In the genomic region with DNA sequence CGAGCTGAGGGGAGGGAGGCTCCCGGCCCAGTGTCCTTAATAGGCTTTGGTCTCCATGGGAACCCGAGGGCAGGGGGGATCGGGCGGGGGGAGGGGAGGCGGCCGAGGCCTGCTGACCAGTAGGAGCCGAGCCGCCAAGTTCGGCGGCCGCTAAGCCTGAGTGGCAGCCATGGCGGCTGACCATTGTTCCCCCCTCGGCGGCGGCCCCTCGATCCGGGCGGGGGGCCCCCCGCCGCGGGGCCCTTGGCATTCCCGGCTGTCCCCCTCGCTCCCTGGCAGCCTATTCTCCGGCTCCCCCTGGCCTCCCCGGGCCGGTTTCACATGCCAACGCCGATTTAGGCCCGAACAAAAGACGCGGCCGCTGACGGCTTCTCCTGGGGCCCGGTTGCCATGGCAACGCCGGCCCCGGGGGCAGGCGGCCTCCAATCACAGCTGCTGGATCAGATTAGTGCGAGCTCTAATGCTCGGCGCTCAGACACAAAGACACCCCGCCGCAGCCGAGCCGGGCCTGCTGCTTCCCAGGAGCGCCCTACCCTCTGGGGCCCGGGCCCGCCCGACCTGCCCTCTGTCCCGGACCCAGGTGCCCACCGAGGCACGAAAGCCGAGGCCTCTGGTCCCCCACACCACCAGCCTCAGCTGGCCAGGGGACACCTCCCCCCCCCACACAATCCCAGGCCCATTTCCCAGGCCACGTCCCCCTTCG, we compare ENCODE assay signal across 9 cellular contexts. TPM values are rescaled to one million over a fixed set of nuclear protein-coding genes. Genes with fewer than 3 reads are reported as not detected.
A peak's percentile ranks its signal among the peaks of the same experiment; 100 is the strongest.
DNase-seq lines count a peak whose midpoint lies in the region; ATAC-seq, FAIRE-seq and TF ChIP-seq lines count a peak whose summit lies in the region.
"Had no signal": no experiment of that assay in that cellular context is flagged by ENCODE, and none has a peak within 500 bp of the region (broad histone marks: within the 10 kb centered on the region; RNA-seq: fewer than 3 reads in every experiment).

No MANE protein-coding gene starts in this region.

- WGBS in K562 (ENCODE audit: insufficient coverage, low coverage, missing lambda C conversion rate): 4% methylated on average over 18 of the region's 56 CpGs
- no CpG with 5 or more reads among the region's 56 CpGs for WGBS in iPS DF 6.9 (ENCODE audit: insufficient coverage, insufficient read length)

- ATAC-seq in K562: peak; percentile 64

- H3K4me1 ChIP-seq in K562 (replicated peaks in 1 of 2; ENCODE audit: control insufficient read depth in 2 of 2, insufficient read depth in 2 of 2, low read length in 2 of 2): peaks cover 0 to 22% of the 10 kb centered on the region in 2 experiments; a peak in 3 of 5 replicates
- peaks cover 13% of the 10 kb centered on the region for H3K4me1 ChIP-seq in iPS DF 6.9 (ENCODE audit: control insufficient read depth, insufficient read depth, low read length)
- peaks cover 0 to 2% (median 0%) of the 10 kb centered on the region in 3 donors for H3K4me1 ChIP-seq in skeletal muscle tissue (ENCODE audit: control insufficient read depth in 3 of 3, insufficient read depth in 3 of 3, low read length in 3 of 3)

- CTCF ChIA-PET in K562 (lab: Yijun Ruan, JAX; ENCODE audit: low intra/inter-chr PET ratio): interaction anchor here (0.6 kb wide), 1 partner anchor 296 kb away, joined by 3 read pairs; no protein-coding TSS in a partner anchor

- H3K36me3 ChIP-seq in K562 (ENCODE audit: control insufficient read depth, insufficient read depth, low read length) (no peaks in the 10 kb centered on the region), iPS DF 6.9 (ENCODE audit: control insufficient read depth, insufficient read depth, low read length) (0 out of 2 replicates have a peak, but pooled peaks cover 6% of the 10 kb centered on the region), skeletal muscle tissue (ENCODE audit: control insufficient read depth in 3 of 3, insufficient read depth in 3 of 3, low read length in 3 of 3) (no peaks in the 10 kb centered on the region)

- TF ChIP-seq EP300 in K562 (IDR thresholded peaks at IDR 0.05; ENCODE audit: low read length): no peak

- no peak for TF ChIP-seq CTCF in K562 (IDR thresholded peaks at IDR 0.05 in 2 of 3, conservative IDR thresholded peaks at IDR 0.05 in 1 of 3; ENCODE audit: insufficient read depth in 2 of 3, low read depth in 1 of 3, low read length in 3 of 3)

- FAIRE-seq in K562 (lab: Jason Lieb, UNC): no peak
- FAIRE-seq: colon had no signal

- no peak for TF ChIP-seq POLR2A in K562 (conservative IDR thresholded peaks at IDR 0.05)

- H3K79me2 ChIP-seq in K562 (ENCODE audit: control insufficient read depth, insufficient read depth, low read length): no peaks in the 10 kb centered on the region

- H3K9me3 ChIP-seq in K562 (replicated peaks; ENCODE audit: control insufficient read depth, insufficient read depth, low read depth, low read length) (no peaks in the 10 kb centered on the region), iPS DF 6.9 (ENCODE audit: control insufficient read depth, insufficient read depth, low read length) (no peaks in the 10 kb centered on the region), skeletal muscle tissue (ENCODE audit: control insufficient read depth in 3 of 3, low read length in 3 of 3) (no peaks in the 10 kb centered on the region)

- H3K9me1 ChIP-seq in K562 (ENCODE audit: control insufficient read depth, insufficient read depth, low read length): peaks cover 3% of the 10 kb centered on the region

- H3K27me3 ChIP-seq in K562 (ENCODE audit: control insufficient read depth in 2 of 2, insufficient read depth in 2 of 2, low read length in 2 of 2) (peaks cover 35 to 76% of the 10 kb centered on the region in 2 experiments), iPS DF 6.9 (ENCODE audit: control insufficient read depth, insufficient read depth, low read length) (no peaks in the 10 kb centered on the region), skeletal muscle tissue (ENCODE audit: control insufficient read depth in 3 of 3, insufficient read depth in 3 of 3, low read length in 3 of 3) (peaks cover 3 to 44% (median 31%) of the 10 kb centered on the region in 3 donors)

- H3K4me3 ChIP-seq in K562 (no peak overlapping the region), iPS DF 6.9 (ENCODE audit: low read length) (peak overlapping the region; percentile 21; the same call in 1 of the 2 replicates), skeletal muscle tissue (ENCODE audit: low read length in 3 of 3) (peak overlapping the region in 1 of 3 donors; percentile 22)

- peaks cover 19% of the 10 kb centered on the region; the same call in 1 of the 2 replicates for H4K20me1 ChIP-seq in K562 (replicated peaks; ENCODE audit: control insufficient read depth, insufficient read depth, low read length)

- H3K4me2 ChIP-seq in K562 (ENCODE audit: insufficient read depth, low read length): no peak overlapping the region

- DNase-seq in DMS53 treated with DMSO at 0.1 percent for 48 hours (lab: John Stamatoyannopoulos, UW; ENCODE audit: unreplicated experiment): peak; percentile 75
- DNase-seq in NCI-H1930 (lab: John Stamatoyannopoulos, UW): peak; percentile 91 to 94
- peak; percentile 50 to 95 (median 90) for DNase-seq in K562 (ENCODE audit: extremely low read depth in 1 of 4, low spot score in 3 of 4)
- DNase-seq in iPS DF 6.9 (ENCODE audit: low read depth, low spot score): peak; percentile 81
- DNase-seq in HK-2 (ENCODE audit: unreplicated experiment): no peak
- no peak for DNase-seq in stimulated activated CD4-positive, alpha-beta T cell treated with anti-CD3 and anti-CD28 coated beads, Interleukin-12 subunit alpha, Interleukin-12 subunit beta, amount 100 ng/mL, for 4 hours
- DNase-seq in NOMO-1 (lab: John Stamatoyannopoulos, UW; ENCODE audit: unreplicated experiment in 2 of 2): no peak

- TF ChIP-seq RAD21 in K562 (CRISPR knock-in tag; conservative IDR thresholded peaks at IDR 0.05 in 1 of 2, IDR thresholded peaks at IDR 0.05 in 1 of 2): no peak

- in situ Hi-C loops in K562 (cut with MboI): no loop called here

- POLR2A ChIA-PET in K562 (lab: Yijun Ruan, JAX): interaction anchor here (1.0 to 1.7 kb wide), 2 partner anchors 14 to 70 kb away, joined by 3 to 8 read pairs; a partner anchor contains a TSS

- no TSS peak for BruUV-seq in K562 (replicated peaks; lab: Mats Ljungman, UMichigan)

- H2AFZ ChIP-seq in K562 (ENCODE audit: low read depth, low read length): no peak overlapping the region

- no peak overlapping the region for H3K27ac ChIP-seq in K562 (ENCODE audit: extremely low read depth, low read depth, low read length)
- H3K27ac ChIP-seq in iPS DF 6.9 (ENCODE audit: low read length): no peak overlapping the region
- no peak overlapping the region for H3K27ac ChIP-seq in skeletal muscle tissue (ENCODE audit: low read depth, low read length)

- H3K9ac ChIP-seq in K562 (ENCODE audit: insufficient read depth in 1 of 2, low read depth in 2 of 2, low read length in 2 of 2) (peak overlapping the region in 1 of 2 experiments; percentile 33; a peak in 1 of 4 replicates), skeletal muscle tissue (ENCODE audit: low read depth in 1 of 3, low read length in 3 of 3) (peak overlapping the region; percentile 45 to 57 (median 53))

- intact Hi-C loops in K562 (cut with micrococcal nuclease): no loop called here

RNA-seq across cellular contexts. Expression of a gene that starts 7.3 kb away (rescaled TPM):
- not detected in 2 replicates for total RNA-seq in K562 (2011; cell fraction: chromatin; rRNA removed; ENCODE audit: low replicate concordance)
- not detected in 2 replicates for total RNA-seq in K562 (2011; cell fraction: nucleolus; rRNA removed)
- total RNA-seq in K562 (2011; cell fraction: nucleoplasm; rRNA removed): not detected in 2 replicates
- total RNA-seq in K562 (2014; rRNA removed) (not detected in 2 replicates), K562 (2014; rRNA removed; fragmentation: Illumina TruSeq; extraction: Trizol) (not detected in 2 replicates), K562 (2015; rRNA removed; fragmentation: Illumina TruSeq; extraction: Trizol) (not detected in 2 replicates), K562 (2021) (0.16 TPM in 2 replicates), skeletal muscle tissue (1.0 TPM)
- polyA plus RNA-seq in K562 (2011; rRNA removed) (0.04 TPM in 1 of 2 replicates, not detected in the other), K562 (2014; fragmentation: Illumina TruSeq; extraction: Trizol) (not detected in 2 replicates), K562 (2014; fragmentation: Nextera tagmentation; extraction: Ambion mirVana) (not detected), K562 (2014; rRNA removed) (not detected in 2 replicates)
- 0.03 TPM in 1 of 2 replicates, not detected in the other for polyA plus RNA-seq in K562 (2011; cell fraction: cytosol; rRNA removed)
- 0.04 and 0.06 TPM in 2 replicates for polyA plus RNA-seq in K562 (2011; cell fraction: nucleus; rRNA removed)
- 0.04 TPM in 1 of 2 replicates, not detected in the other for polyA plus RNA-seq in K562 (2012)
- polyA minus RNA-seq in K562 (2011; rRNA and poly(A)+ RNA removed): 0.33 TPM in 1 of 2 replicates, not detected in the other
- polyA minus RNA-seq in K562 (2011; cell fraction: cytosol; rRNA and poly(A)+ RNA removed): not detected in 2 replicates
- polyA minus RNA-seq in K562 (2011; cell fraction: nucleus; rRNA and poly(A)+ RNA removed): not detected in 2 replicates

RNA-seq across cellular contexts. Expression of a gene that starts 34.1 kb away (rescaled TPM):
- not detected in 2 replicates for total RNA-seq in K562 (2011; cell fraction: chromatin; rRNA removed; ENCODE audit: low replicate concordance)
- total RNA-seq in K562 (2011; cell fraction: nucleolus; rRNA removed): not detected in 2 replicates
- not detected in 2 replicates for total RNA-seq in K562 (2011; cell fraction: nucleoplasm; rRNA removed)
- total RNA-seq in K562 (2014; rRNA removed): not detected in 2 replicates
- total RNA-seq in K562 (2014; rRNA removed; fragmentation: Illumina TruSeq; extraction: Trizol): not detected in 2 replicates
- total RNA-seq in K562 (2015; rRNA removed; fragmentation: Illumina TruSeq; extraction: Trizol): not detected in 2 replicates
- 1.4 and 1.8 TPM in 2 replicates for total RNA-seq in K562 (2021)
- polyA plus RNA-seq in K562 (2011; rRNA removed): not detected in 2 replicates
- not detected in 2 replicates for polyA plus RNA-seq in K562 (2011; cell fraction: cytosol; rRNA removed)
- not detected in 2 replicates for polyA plus RNA-seq in K562 (2011; cell fraction: nucleus; rRNA removed)
- not detected in 2 replicates for polyA plus RNA-seq in K562 (2012)
- not detected in 2 replicates for polyA plus RNA-seq in K562 (2014; fragmentation: Illumina TruSeq; extraction: Trizol)
- polyA plus RNA-seq in K562 (2014; fragmentation: Nextera tagmentation; extraction: Ambion mirVana): not detected
- not detected in 2 replicates for polyA plus RNA-seq in K562 (2014; rRNA removed)
- not detected in 2 replicates for polyA minus RNA-seq in K562 (2011; rRNA and poly(A)+ RNA removed)
- polyA minus RNA-seq in K562 (2011; cell fraction: cytosol; rRNA and poly(A)+ RNA removed): not detected in 2 replicates
- polyA minus RNA-seq in K562 (2011; cell fraction: nucleus; rRNA and poly(A)+ RNA removed): not detected in 2 replicates
- not detected for total RNA-seq in skeletal muscle tissue

RNA-seq across cellular contexts. Expression of a gene that starts 59.5 kb away (rescaled TPM):
- 2.8 and 3.7 TPM in 2 replicates for total RNA-seq in K562 (2011; cell fraction: chromatin; rRNA removed; ENCODE audit: low replicate concordance)
- 2.5 and 2.6 TPM in 2 replicates for total RNA-seq in K562 (2011; cell fraction: nucleolus; rRNA removed)
- total RNA-seq in K562 (2011; cell fraction: nucleoplasm; rRNA removed): 2.8 and 3.2 TPM in 2 replicates
- 0.86 and 3.1 TPM in 2 replicates for total RNA-seq in K562 (2014; rRNA removed)
- total RNA-seq in K562 (2014; rRNA removed; fragmentation: Illumina TruSeq; extraction: Trizol): 2.3 TPM in 2 replicates
- 1.5 and 1.6 TPM in 2 replicates for total RNA-seq in K562 (2015; rRNA removed; fragmentation: Illumina TruSeq; extraction: Trizol)
- total RNA-seq in K562 (2021): 2.5 and 3.1 TPM in 2 replicates
- polyA plus RNA-seq in K562 (2011; rRNA removed): 2.4 and 3.2 TPM in 2 replicates
- polyA plus RNA-seq in K562 (2011; cell fraction: cytosol; rRNA removed): 2.5 TPM in 2 replicates
- 1.2 and 1.5 TPM in 2 replicates for polyA plus RNA-seq in K562 (2011; cell fraction: nucleus; rRNA removed)
- 2.4 and 3.6 TPM in 2 replicates for polyA plus RNA-seq in K562 (2012)
- polyA plus RNA-seq in K562 (2014; fragmentation: Illumina TruSeq; extraction: Trizol): 2.7 and 2.8 TPM in 2 replicates
- polyA plus RNA-seq in K562 (2014; fragmentation: Nextera tagmentation; extraction: Ambion mirVana): 1 to 10 TPM; 5.1 to 5.2 TPM
- 1.8 and 3.2 TPM in 2 replicates for polyA plus RNA-seq in K562 (2014; rRNA removed)
- polyA minus RNA-seq in K562 (2011; rRNA and poly(A)+ RNA removed): 1.9 and 2.5 TPM in 2 replicates
- 1.4 TPM in 1 of 2 replicates, not detected in the other for polyA minus RNA-seq in K562 (2011; cell fraction: cytosol; rRNA and poly(A)+ RNA removed)
- polyA minus RNA-seq in K562 (2011; cell fraction: nucleus; rRNA and poly(A)+ RNA removed): 0.54 and 2.2 TPM in 2 replicates
- total RNA-seq in skeletal muscle tissue: 3.7 TPM

Comparison
In these comparisons a context has a peak if more than half of its experiments do, and no peak if none do; other contexts are left out.
1. DNase-seq: peak in DMS53 treated with DMSO at 0.1 percent for 48 hours (single experiment), NCI-H1930 (2 of 2), K562 (4 of 4) and iPS DF 6.9 (single experiment); none in HK-2 (single experiment), stimulated activated CD4-positive, alpha-beta T cell treated with anti-CD3 and anti-CD28 coated beads, Interleukin-12 subunit alpha, Interleukin-12 subunit beta, amount 100 ng/mL, for 4 hours (single experiment) and NOMO-1 (0 of 2).